13 cellular contexts compared by ENCODE assay signal in the genomic region with DNA sequence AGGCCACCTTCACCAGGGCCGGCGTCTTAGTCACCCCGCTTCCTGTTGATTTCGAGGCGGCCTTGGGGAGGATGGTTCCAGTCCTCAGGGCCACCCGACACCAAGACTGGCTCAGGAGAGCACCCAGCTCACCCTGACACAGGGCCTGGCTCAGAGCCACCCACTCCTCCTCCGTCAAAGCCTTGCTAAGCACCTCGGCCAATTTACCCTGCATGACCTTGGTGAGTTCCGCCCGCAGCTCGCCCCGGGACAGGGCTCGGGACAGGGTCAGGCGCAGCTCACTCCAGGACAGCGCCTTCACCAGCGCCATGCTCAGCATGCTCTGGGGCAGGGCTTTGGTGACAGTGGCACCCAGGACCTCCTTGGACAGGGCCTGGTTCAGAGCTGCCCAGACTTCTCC.
"Had no signal": no experiment of that assay in that cellular context is flagged by ENCODE, and none has a peak within 500 bp of the region (broad histone marks: within the 10 kb centered on the region; RNA-seq: fewer than 3 reads in every experiment).

No MANE protein-coding gene starts in this region.

- H3K27me3 ChIP-seq: hepatocyte, upper lobe of right lung had no signal

- ATAC-seq: left lobe of liver, upper lobe of right lung had no signal

- H3K4me3 Mint-ChIP-seq: nephron had no signal

- DNase-seq: activated CD4-positive, alpha-beta T cell treated with anti-CD3 and anti-CD28 coated beads, Interleukin-2, amount 50 U/mL, for 48 hours; activated CD4-positive, CD25-positive, alpha-beta regulatory T cell treated with anti-CD3 and anti-CD28 coated beads, Interleukin-2, amount 50 U/mL, for 72 hours; activated naive CD4-positive, alpha-beta T cell treated with anti-CD3 and anti-CD28 coated beads, Interleukin-2, amount 50 U/mL, for 16 hours; amniotic stem cell; caudate nucleus; stimulated activated CD4-positive, alpha-beta T cell treated with anti-CD3 and anti-CD28 coated beads, Interleukin-12 subunit alpha, Interleukin-12 subunit beta, amount 100 ng/mL, for 4 hours; stimulated activated CD4-positive, alpha-beta T cell treated with anti-CD3 and anti-CD28 coated beads, Interleukin-2, amount 100 ng/mL, for 24 hours; T1000; upper lobe of right lung had no signal

- H2AFZ ChIP-seq: hepatocyte had no signal

- H3K9me3 Mint-ChIP-seq: nephron had no signal

- H3K27ac ChIP-seq: hepatocyte, thoracic aorta, upper lobe of right lung had no signal

- H3K27ac Mint-ChIP-seq: nephron had no signal

- H3K4me2 ChIP-seq: hepatocyte had no signal

- H3K4me1 ChIP-seq: upper lobe of right lung had no signal

- H3K4me3 ChIP-seq: hepatocyte, thoracic aorta, upper lobe of right lung had no signal

- H3K9me3 ChIP-seq: thoracic aorta, upper lobe of right lung had no signal

- H3K4me1 Mint-ChIP-seq: nephron had no signal
